1 cellular context compared by ENCODE assay signal in the genomic region with DNA sequence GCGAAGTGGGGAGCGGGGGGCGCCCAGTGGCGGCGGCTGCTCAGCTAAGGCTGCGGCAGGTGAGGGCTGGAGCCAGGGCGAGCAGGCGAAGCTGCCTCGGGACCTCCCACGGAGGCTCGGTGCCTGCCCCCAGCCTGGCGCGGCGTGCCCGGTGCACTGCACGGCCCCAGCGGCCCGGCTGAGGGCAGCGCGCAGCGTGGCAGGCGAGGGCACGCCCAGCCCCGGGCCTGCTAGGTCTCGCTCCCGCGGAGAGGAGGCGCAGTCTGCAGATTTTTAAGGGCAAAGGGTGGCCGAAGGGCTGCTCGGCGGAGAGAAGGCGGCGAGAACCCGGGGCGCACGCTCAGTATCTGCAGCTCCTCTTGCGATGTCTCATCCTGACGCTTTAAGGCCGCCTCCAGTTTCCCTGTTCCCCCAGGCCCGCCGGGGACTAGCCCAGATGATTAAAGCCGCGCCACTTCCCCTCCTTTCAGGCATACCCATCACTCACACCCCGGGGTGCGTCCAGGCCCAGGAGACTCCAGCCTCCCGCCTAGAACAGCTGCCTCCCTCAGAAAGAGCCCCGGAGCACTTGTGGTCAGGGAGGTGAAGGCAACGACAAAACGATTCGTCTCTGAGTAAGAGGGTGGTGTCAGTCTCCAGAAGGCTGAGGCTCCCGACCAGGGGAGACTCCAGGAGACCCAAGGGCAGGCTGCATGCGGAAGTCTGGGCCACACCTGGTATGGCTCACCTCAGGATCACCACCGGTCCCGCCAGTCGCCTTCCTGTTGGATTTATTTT.
TF ChIP-seq lines count a peak whose summit lies in the region.

A gene with protein sequence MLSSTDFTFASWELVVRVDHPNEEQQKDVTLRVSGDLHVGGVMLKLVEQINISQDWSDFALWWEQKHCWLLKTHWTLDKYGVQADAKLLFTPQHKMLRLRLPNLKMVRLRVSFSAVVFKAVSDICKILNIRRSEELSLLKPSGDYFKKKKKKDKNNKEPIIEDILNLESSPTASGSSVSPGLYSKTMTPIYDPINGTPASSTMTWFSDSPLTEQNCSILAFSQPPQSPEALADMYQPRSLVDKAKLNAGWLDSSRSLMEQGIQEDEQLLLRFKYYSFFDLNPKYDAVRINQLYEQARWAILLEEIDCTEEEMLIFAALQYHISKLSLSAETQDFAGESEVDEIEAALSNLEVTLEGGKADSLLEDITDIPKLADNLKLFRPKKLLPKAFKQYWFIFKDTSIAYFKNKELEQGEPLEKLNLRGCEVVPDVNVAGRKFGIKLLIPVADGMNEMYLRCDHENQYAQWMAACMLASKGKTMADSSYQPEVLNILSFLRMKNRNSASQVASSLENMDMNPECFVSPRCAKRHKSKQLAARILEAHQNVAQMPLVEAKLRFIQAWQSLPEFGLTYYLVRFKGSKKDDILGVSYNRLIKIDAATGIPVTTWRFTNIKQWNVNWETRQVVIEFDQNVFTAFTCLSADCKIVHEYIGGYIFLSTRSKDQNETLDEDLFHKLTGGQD (minus strand): TSS at position 158 of the 777 bp plus-strand sequence. CDS start 3,476 bp downstream, outside the sequence.

TF ChIP-seq in HepG2, 621 proteins besides CTCF, POLR2A, EP300 and RAD21 (continued from another document and continues in another):
- TF ChIP-seq ZNF569 (CRISPR knock-in tag; IDR thresholded peaks at IDR 0.05; ENCODE audit: borderline replicate concordance) (peak; percentile 89; the same call in 1 of the 2 replicates), REL (CRISPR knock-in tag; conservative IDR thresholded peaks at IDR 0.05) (no peak; the same call in 1 of the 2 replicates), KLF16 (CRISPR knock-in tag; IDR thresholded peaks at IDR 0.05) (peak in 1 of 2 experiments; percentile 20; a peak in 2 of 4 replicates), ZNF703 (CRISPR knock-in tag; IDR thresholded peaks at IDR 0.05; ENCODE audit: borderline replicate concordance) (peak; percentile 70; the same call in 1 of the 2 replicates), CBX2 (IDR thresholded peaks at IDR 0.05; ENCODE audit: low read depth, low read length) (no peak), CBX2 (CRISPR knock-in tag; IDR thresholded peaks at IDR 0.05; ENCODE audit: low read depth) (peak; percentile 83; the same call in 1 of the 2 replicates), ZNF326 (CRISPR knock-in tag; IDR thresholded peaks at IDR 0.05; ENCODE audit: borderline replicate concordance) (no peak), ZNF225 (CRISPR knock-in tag; IDR thresholded peaks at IDR 0.05) (peak; percentile 88), MYC (CRISPR knock-in tag; IDR thresholded peaks at IDR 0.05; ENCODE audit: borderline replicate concordance) (peak; percentile 96), NKX3-1 (CRISPR knock-in tag; IDR thresholded peaks at IDR 0.05) (no peak; the same call in 1 of the 2 replicates), SYNCRIP (IDR thresholded peaks at IDR 0.05; ENCODE audit: insufficient read depth, low read depth, low read length) (no peak), FOXK1 (CRISPR knock-in tag; IDR thresholded peaks at IDR 0.05; ENCODE audit: borderline replicate concordance, low read depth) (peak; percentile 19; the same call in 1 of the 2 replicates), HHEX (CRISPR knock-in tag; IDR thresholded peaks at IDR 0.05) (no peak), YEATS4 (CRISPR knock-in tag; IDR thresholded peaks at IDR 0.05; ENCODE audit: borderline replicate concordance) (peak; percentile 100), PAF1 (CRISPR knock-in tag; IDR thresholded peaks at IDR 0.05) (no peak), KDM4B (CRISPR knock-in tag; IDR thresholded peaks at IDR 0.05) (no peak; the same call in 1 of the 2 replicates), ZNF564 (CRISPR knock-in tag; IDR thresholded peaks at IDR 0.05) (peak; percentile 81; the same call in 1 of the 2 replicates), ZNF460 (CRISPR knock-in tag; IDR thresholded peaks at IDR 0.05; ENCODE audit: borderline replicate concordance) (no peak), SATB2 (CRISPR knock-in tag; IDR thresholded peaks at IDR 0.05) (no peak), ZSCAN22 (CRISPR knock-in tag; IDR thresholded peaks at IDR 0.05) (peak; percentile 77; the same call in 1 of the 2 replicates), ISX (CRISPR knock-in tag; conservative IDR thresholded peaks at IDR 0.05) (peak; percentile 90), ZNF234 (CRISPR knock-in tag; conservative IDR thresholded peaks at IDR 0.05) (0 out of 2 replicates have a peak, but pooled peaks have one; percentile 80), KLF15 (CRISPR knock-in tag; IDR thresholded peaks at IDR 0.05; ENCODE audit: borderline replicate concordance) (peak; percentile 75; the same call in 1 of the 2 replicates), DNMT1 (CRISPR knock-in tag; IDR thresholded peaks at IDR 0.05) (peak; percentile 99; the same call in 1 of the 2 replicates), ZNF556 (CRISPR knock-in tag; IDR thresholded peaks at IDR 0.05; ENCODE audit: borderline replicate concordance) (peak; percentile 98), TAF15 (IDR thresholded peaks at IDR 0.05; ENCODE audit: low read depth, low read length, poor library complexity, severe bottlenecking) (no peak)
- TF ChIP-seq, protein P1, sequence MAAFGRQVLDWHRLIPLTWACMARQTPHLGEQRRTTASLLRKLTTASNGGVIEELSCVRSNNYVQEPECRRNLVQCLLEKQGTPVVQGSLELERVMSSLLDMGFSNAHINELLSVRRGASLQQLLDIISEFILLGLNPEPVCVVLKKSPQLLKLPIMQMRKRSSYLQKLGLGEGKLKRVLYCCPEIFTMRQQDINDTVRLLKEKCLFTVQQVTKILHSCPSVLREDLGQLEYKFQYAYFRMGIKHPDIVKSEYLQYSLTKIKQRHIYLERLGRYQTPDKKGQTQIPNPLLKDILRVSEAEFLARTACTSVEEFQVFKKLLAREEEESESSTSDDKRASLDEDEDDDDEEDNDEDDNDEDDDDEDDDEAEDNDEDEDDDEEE (CRISPR knock-in tag; IDR thresholded peaks at IDR 0.05), result peak; percentile 81; the same call in 1 of the 2 replicates
- TF ChIP-seq, protein P2, sequence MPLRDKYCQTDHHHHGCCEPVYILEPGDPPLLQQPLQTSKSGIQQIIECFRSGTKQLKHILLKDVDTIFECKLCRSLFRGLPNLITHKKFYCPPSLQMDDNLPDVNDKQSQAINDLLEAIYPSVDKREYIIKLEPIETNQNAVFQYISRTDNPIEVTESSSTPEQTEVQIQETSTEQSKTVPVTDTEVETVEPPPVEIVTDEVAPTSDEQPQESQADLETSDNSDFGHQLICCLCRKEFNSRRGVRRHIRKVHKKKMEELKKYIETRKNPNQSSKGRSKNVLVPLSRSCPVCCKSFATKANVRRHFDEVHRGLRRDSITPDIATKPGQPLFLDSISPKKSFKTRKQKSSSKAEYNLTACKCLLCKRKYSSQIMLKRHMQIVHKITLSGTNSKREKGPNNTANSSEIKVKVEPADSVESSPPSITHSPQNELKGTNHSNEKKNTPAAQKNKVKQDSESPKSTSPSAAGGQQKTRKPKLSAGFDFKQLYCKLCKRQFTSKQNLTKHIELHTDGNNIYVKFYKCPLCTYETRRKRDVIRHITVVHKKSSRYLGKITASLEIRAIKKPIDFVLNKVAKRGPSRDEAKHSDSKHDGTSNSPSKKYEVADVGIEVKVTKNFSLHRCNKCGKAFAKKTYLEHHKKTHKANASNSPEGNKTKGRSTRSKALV (CRISPR knock-in tag; IDR thresholded peaks at IDR 0.05), result peak; percentile 87
- TF ChIP-seq, protein P3, sequence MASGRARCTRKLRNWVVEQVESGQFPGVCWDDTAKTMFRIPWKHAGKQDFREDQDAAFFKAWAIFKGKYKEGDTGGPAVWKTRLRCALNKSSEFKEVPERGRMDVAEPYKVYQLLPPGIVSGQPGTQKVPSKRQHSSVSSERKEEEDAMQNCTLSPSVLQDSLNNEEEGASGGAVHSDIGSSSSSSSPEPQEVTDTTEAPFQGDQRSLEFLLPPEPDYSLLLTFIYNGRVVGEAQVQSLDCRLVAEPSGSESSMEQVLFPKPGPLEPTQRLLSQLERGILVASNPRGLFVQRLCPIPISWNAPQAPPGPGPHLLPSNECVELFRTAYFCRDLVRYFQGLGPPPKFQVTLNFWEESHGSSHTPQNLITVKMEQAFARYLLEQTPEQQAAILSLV (CRISPR knock-in tag; IDR thresholded peaks at IDR 0.05; ENCODE audit: borderline replicate concordance), result peak; percentile 70; the same call in 1 of the 2 replicates
- TF ChIP-seq, protein P4, sequence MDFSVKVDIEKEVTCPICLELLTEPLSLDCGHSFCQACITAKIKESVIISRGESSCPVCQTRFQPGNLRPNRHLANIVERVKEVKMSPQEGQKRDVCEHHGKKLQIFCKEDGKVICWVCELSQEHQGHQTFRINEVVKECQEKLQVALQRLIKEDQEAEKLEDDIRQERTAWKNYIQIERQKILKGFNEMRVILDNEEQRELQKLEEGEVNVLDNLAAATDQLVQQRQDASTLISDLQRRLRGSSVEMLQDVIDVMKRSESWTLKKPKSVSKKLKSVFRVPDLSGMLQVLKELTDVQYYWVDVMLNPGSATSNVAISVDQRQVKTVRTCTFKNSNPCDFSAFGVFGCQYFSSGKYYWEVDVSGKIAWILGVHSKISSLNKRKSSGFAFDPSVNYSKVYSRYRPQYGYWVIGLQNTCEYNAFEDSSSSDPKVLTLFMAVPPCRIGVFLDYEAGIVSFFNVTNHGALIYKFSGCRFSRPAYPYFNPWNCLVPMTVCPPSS (IDR thresholded peaks at IDR 0.05), result no peak
- TF ChIP-seq, protein P5, sequence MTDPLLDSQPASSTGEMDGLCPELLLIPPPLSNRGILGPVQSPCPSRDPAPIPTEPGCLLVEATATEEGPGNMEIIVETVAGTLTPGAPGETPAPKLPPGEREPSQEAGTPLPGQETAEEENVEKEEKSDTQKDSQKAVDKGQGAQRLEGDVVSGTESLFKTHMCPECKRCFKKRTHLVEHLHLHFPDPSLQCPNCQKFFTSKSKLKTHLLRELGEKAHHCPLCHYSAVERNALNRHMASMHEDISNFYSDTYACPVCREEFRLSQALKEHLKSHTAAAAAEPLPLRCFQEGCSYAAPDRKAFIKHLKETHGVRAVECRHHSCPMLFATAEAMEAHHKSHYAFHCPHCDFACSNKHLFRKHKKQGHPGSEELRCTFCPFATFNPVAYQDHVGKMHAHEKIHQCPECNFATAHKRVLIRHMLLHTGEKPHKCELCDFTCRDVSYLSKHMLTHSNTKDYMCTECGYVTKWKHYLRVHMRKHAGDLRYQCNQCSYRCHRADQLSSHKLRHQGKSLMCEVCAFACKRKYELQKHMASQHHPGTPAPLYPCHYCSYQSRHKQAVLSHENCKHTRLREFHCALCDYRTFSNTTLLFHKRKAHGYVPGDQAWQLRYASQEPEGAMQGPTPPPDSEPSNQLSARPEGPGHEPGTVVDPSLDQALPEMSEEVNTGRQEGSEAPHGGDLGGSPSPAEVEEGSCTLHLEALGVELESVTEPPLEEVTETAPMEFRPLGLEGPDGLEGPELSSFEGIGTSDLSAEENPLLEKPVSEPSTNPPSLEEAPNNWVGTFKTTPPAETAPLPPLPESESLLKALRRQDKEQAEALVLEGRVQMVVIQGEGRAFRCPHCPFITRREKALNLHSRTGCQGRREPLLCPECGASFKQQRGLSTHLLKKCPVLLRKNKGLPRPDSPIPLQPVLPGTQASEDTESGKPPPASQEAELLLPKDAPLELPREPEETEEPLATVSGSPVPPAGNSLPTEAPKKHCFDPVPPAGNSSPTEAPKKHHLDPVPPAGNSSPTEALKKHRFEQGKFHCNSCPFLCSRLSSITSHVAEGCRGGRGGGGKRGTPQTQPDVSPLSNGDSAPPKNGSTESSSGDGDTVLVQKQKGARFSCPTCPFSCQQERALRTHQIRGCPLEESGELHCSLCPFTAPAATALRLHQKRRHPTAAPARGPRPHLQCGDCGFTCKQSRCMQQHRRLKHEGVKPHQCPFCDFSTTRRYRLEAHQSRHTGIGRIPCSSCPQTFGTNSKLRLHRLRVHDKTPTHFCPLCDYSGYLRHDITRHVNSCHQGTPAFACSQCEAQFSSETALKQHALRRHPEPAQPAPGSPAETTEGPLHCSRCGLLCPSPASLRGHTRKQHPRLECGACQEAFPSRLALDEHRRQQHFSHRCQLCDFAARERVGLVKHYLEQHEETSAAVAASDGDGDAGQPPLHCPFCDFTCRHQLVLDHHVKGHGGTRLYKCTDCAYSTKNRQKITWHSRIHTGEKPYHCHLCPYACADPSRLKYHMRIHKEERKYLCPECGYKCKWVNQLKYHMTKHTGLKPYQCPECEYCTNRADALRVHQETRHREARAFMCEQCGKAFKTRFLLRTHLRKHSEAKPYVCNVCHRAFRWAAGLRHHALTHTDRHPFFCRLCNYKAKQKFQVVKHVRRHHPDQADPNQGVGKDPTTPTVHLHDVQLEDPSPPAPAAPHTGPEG (CRISPR knock-in tag; IDR thresholded peaks at IDR 0.05), result peak; percentile 88
- TF ChIP-seq, protein P6, sequence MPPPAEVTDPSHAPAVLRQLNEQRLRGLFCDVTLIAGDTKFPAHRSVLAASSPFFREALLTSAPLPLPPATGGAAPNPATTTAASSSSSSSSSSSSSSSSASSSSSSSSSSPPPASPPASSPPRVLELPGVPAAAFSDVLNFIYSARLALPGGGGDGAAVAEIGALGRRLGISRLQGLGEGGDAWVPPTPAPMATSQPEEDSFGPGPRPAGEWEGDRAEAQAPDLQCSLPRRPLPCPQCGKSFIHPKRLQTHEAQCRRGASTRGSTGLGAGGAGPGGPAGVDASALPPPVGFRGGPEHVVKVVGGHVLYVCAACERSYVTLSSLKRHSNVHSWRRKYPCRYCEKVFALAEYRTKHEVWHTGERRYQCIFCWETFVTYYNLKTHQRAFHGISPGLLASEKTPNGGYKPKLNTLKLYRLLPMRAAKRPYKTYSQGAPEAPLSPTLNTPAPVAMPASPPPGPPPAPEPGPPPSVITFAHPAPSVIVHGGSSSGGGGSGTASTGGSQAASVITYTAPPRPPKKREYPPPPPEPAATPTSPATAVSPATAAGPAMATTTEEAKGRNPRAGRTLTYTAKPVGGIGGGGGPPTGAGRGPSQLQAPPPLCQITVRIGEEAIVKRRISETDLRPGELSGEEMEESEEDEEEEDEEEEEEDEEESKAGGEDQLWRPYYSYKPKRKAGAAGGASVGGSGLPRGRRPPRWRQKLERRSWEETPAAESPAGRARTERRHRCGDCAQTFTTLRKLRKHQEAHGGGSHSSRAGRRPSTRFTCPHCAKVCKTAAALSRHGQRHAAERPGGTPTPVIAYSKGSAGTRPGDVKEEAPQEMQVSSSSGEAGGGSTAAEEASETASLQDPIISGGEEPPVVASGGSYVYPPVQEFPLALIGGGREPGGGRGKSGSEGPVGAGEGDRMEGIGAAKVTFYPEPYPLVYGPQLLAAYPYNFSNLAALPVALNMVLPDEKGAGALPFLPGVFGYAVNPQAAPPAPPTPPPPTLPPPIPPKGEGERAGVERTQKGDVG (CRISPR knock-in tag; IDR thresholded peaks at IDR 0.05; ENCODE audit: borderline replicate concordance), result no peak
- TF ChIP-seq, protein P7, sequence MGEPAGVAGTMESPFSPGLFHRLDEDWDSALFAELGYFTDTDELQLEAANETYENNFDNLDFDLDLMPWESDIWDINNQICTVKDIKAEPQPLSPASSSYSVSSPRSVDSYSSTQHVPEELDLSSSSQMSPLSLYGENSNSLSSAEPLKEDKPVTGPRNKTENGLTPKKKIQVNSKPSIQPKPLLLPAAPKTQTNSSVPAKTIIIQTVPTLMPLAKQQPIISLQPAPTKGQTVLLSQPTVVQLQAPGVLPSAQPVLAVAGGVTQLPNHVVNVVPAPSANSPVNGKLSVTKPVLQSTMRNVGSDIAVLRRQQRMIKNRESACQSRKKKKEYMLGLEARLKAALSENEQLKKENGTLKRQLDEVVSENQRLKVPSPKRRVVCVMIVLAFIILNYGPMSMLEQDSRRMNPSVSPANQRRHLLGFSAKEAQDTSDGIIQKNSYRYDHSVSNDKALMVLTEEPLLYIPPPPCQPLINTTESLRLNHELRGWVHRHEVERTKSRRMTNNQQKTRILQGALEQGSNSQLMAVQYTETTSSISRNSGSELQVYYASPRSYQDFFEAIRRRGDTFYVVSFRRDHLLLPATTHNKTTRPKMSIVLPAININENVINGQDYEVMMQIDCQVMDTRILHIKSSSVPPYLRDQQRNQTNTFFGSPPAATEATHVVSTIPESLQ (CRISPR knock-in tag; conservative IDR thresholded peaks at IDR 0.05), result no peak
